In genomic region chr3:12472796-12473195, GRCh38 we compare ENCODE assay signal across 1 cellular context.
TF ChIP-seq lines count a peak whose summit lies in the region.

No MANE protein-coding gene starts in this region.

TF ChIP-seq in IMR-90, 13 proteins besides CTCF, POLR2A, EP300 and RAD21:
- no peak for TF ChIP-seq ELK1 (IDR thresholded peaks at IDR 0.05; ENCODE audit: borderline replicate concordance, low read depth, low read length)
- TF ChIP-seq SMC3 (IDR thresholded peaks at IDR 0.05; ENCODE audit: low read depth, low read length), result no peak
- TF ChIP-seq FOS (IDR thresholded peaks at IDR 0.05; ENCODE audit: low read depth, low read length), result no peak
- no peak for TF ChIP-seq RFX5 (IDR thresholded peaks at IDR 0.05; ENCODE audit: low read depth, low read length)
- TF ChIP-seq NFE2L2 (IDR thresholded peaks at IDR 0.05; ENCODE audit: low read depth, low read length), result no peak
- TF ChIP-seq CHD1 (IDR thresholded peaks at IDR 0.05; ENCODE audit: low read depth, low read length), result no peak
- no peak for TF ChIP-seq MXI1 (IDR thresholded peaks at IDR 0.05; ENCODE audit: borderline replicate concordance, low read depth, low read length)
- no peak for TF ChIP-seq CEBPB (IDR thresholded peaks at IDR 0.05; ENCODE audit: low read depth, low read length)
- TF ChIP-seq RCOR1 (IDR thresholded peaks at IDR 0.05; ENCODE audit: insufficient replicate concordance, low read length), result no peak
- no peak for TF ChIP-seq BHLHE40 (IDR thresholded peaks at IDR 0.05; ENCODE audit: low read depth, low read length)
- no peak for TF ChIP-seq USF2 (IDR thresholded peaks at IDR 0.05; ENCODE audit: low read depth, low read length)
- no peak for TF ChIP-seq MAFK (IDR thresholded peaks at IDR 0.05; ENCODE audit: low read depth, low read length)
- TF ChIP-seq MAZ (IDR thresholded peaks at IDR 0.05; ENCODE audit: borderline replicate concordance, low read depth, low read length), result no peak
